20 cellular contexts compared by ENCODE assay signal in genomic region chr9:89391585-89391984, GRCh38.
DNase-seq lines count a peak whose midpoint lies in the region; ATAC-seq and TF ChIP-seq lines count a peak whose summit lies in the region.
"Had no signal": no experiment of that assay in that cellular context is flagged by ENCODE, and none has a peak within 500 bp of the region (broad histone marks: within the 10 kb centered on the region; RNA-seq: fewer than 3 reads in every experiment).

No MANE protein-coding gene starts in this region.

- H3K27ac Mint-ChIP-seq in activated CD8-positive, alpha-beta T cell treated with anti-CD3 and anti-CD28 coated beads, Interleukin-2, amount 10 ng/mL, durations not matched to agents 7 days and 5 days: peak overlapping the region; percentile 61
- H3K27ac Mint-ChIP-seq in activated CD8-positive, alpha-beta T cell treated with anti-CD3 and anti-CD28 coated beads for 36 hours: no peak overlapping the region
- peak overlapping the region; percentile 67 for H3K27ac Mint-ChIP-seq in CD8-positive, alpha-beta T cell
- peak overlapping the region; percentile 24 for H3K27ac Mint-ChIP-seq in stimulated activated memory B cell treated with anti-CD40 and anti-IgM and Interleukin-4, amounts not matched to agents 10 μg/mL and 1 μg/mL and 100 μg/mL, for 72 hours
- H3K27ac Mint-ChIP-seq: HFFc6 had no signal

- peaks cover 39% of the 10 kb centered on the region for H3K4me1 Mint-ChIP-seq in activated CD8-positive, alpha-beta T cell treated with anti-CD3 and anti-CD28 coated beads, Interleukin-2, amount 10 ng/mL, durations not matched to agents 7 days and 5 days (ENCODE audit: low read depth)
- peaks cover 5% of the 10 kb centered on the region for H3K4me1 Mint-ChIP-seq in activated CD8-positive, alpha-beta T cell treated with anti-CD3 and anti-CD28 coated beads for 36 hours (ENCODE audit: low read depth)
- H3K4me1 Mint-ChIP-seq in CD8-positive, alpha-beta T cell (ENCODE audit: low read depth): peaks cover 2% of the 10 kb centered on the region
- H3K4me1 Mint-ChIP-seq in stimulated activated memory B cell treated with anti-CD40 and anti-IgM and Interleukin-4, amounts not matched to agents 10 μg/mL and 1 μg/mL and 100 μg/mL, for 72 hours: no peaks in the 10 kb centered on the region

- CTCF ChIA-PET in activated CD8-positive, alpha-beta T cell treated with anti-CD3 and anti-CD28 coated beads, Interleukin-2, amount 10 ng/mL, durations not matched to agents 7 days and 5 days (lab: Charles Lee): no interaction called here
- CTCF ChIA-PET in activated CD8-positive, alpha-beta T cell treated with anti-CD3 and anti-CD28 coated beads for 36 hours (lab: Charles Lee): no interaction called here
- CTCF ChIA-PET in CD8-positive, alpha-beta T cell (lab: Charles Lee): no interaction called here

- H3K4me3 ChIP-seq in CD8-positive, alpha-beta T cell (ENCODE audit: low read depth, low read length): no peak overlapping the region
- no peak overlapping the region for H3K4me3 ChIP-seq in body of pancreas
- H3K4me3 ChIP-seq: BLaER1 treated with 17β-estradiol and CSF1 and Interleukin-3, amounts not matched to agents 10 nM and 100 nM; GM12878 had no signal

- peaks cover 99% of the 10 kb centered on the region for H3K36me3 ChIP-seq in CD8-positive, alpha-beta T cell (ENCODE audit: insufficient read depth, low read length)
- no peaks in the 10 kb centered on the region for H3K36me3 ChIP-seq in body of pancreas (replicated peaks in 1 of 2; ENCODE audit: insufficient read depth in 1 of 2, low read depth in 2 of 2)

- H3K27me3 ChIP-seq in CD8-positive, alpha-beta T cell (ENCODE audit: insufficient read depth, low read length): no peaks in the 10 kb centered on the region
- H3K27me3 ChIP-seq in body of pancreas: no peaks in the 10 kb centered on the region
- H3K27me3 ChIP-seq: BLaER1 treated with 17β-estradiol and CSF1 and Interleukin-3, amounts not matched to agents 10 nM and 100 nM had no signal

- POLR2A ChIA-PET in activated CD8-positive, alpha-beta T cell treated with anti-CD3 and anti-CD28 coated beads, Interleukin-2, amount 10 ng/mL, durations not matched to agents 7 days and 5 days (lab: Charles Lee): no interaction called here
- POLR2A ChIA-PET in activated CD8-positive, alpha-beta T cell treated with anti-CD3 and anti-CD28 coated beads for 36 hours (lab: Charles Lee): no interaction called here
- POLR2A ChIA-PET in CD8-positive, alpha-beta T cell (lab: Charles Lee): no interaction called here

- no peak for TF ChIP-seq POLR2A in body of pancreas (IDR thresholded peaks at IDR 0.05)

- no peak for ATAC-seq in activated CD8-positive, alpha-beta T cell treated with anti-CD3 and anti-CD28 coated beads, Interleukin-2, amount 10 ng/mL, durations not matched to agents 7 days and 5 days
- ATAC-seq in activated CD8-positive, alpha-beta T cell treated with anti-CD3 and anti-CD28 coated beads for 36 hours: no peak
- no peak for ATAC-seq in CD8-positive, alpha-beta T cell
- ATAC-seq in body of pancreas: no peak
- ATAC-seq in stimulated activated memory B cell treated with anti-CD40 and anti-IgM and Interleukin-4, amounts not matched to agents 10 μg/mL and 1 μg/mL and 100 μg/mL, for 72 hours: no peak
- ATAC-seq in GM18858 (IDR thresholded peaks at IDR 0.05; ENCODE audit: unreplicated experiment): no peak
- ATAC-seq: GM12878, HepG2 had no signal

- 94 to 100% methylated on average over 4 to 6 of the region's 6 CpGs for WGBS in body of pancreas, 2 donors

- H3K4me1 ChIP-seq in CD8-positive, alpha-beta T cell (ENCODE audit: insufficient read depth, low read length): no peaks in the 10 kb centered on the region
- peaks cover 25% of the 10 kb centered on the region for H3K4me1 ChIP-seq in body of pancreas

- no peak for DNase-seq in activated CD8-positive, alpha-beta T cell treated with anti-CD3 and anti-CD28 coated beads, Interleukin-2, amount 10 ng/mL, durations not matched to agents 7 days and 5 days
- DNase-seq in activated CD8-positive, alpha-beta T cell treated with anti-CD3 and anti-CD28 coated beads for 36 hours: no peak
- DNase-seq in CD8-positive, alpha-beta T cell: no peak
- DNase-seq in body of pancreas: no peak
- no peak for DNase-seq in activated CD8-positive, alpha-beta memory T cell treated with anti-CD3 and anti-CD28 coated beads, Interleukin-2, amount 50 U/mL, for 4 hours
- no peak for DNase-seq in NCI-H1105 (lab: John Stamatoyannopoulos, UW)
- DNase-seq: GDM1, HFFc6, NCI-H1436 treated with DMSO at 0.1 percent for 48 hours, NCI-H2029 treated with DMSO at 0.1 percent for 48 hours, NCI-H2171 treated with DMSO at 0.1 percent for 48 hours, NCI-H446 treated with DMSO at 0.1 percent for 48 hours, NCI-H748 treated with DMSO at 0.1 percent for 48 hours had no signal

- no peaks in the 10 kb centered on the region for H3K9me3 Mint-ChIP-seq in activated CD8-positive, alpha-beta T cell treated with anti-CD3 and anti-CD28 coated beads, Interleukin-2, amount 10 ng/mL, durations not matched to agents 7 days and 5 days (ENCODE audit: insufficient read depth)
- no peaks in the 10 kb centered on the region for H3K9me3 Mint-ChIP-seq in activated CD8-positive, alpha-beta T cell treated with anti-CD3 and anti-CD28 coated beads for 36 hours
- no peaks in the 10 kb centered on the region for H3K9me3 Mint-ChIP-seq in CD8-positive, alpha-beta T cell
- no peaks in the 10 kb centered on the region for H3K9me3 Mint-ChIP-seq in stimulated activated memory B cell treated with anti-CD40 and anti-IgM and Interleukin-4, amounts not matched to agents 10 μg/mL and 1 μg/mL and 100 μg/mL, for 72 hours
- H3K9me3 Mint-ChIP-seq: HFFc6 had no signal

- intact Hi-C loops in activated CD8-positive, alpha-beta T cell treated with anti-CD3 and anti-CD28 coated beads for 36 hours (cut with micrococcal nuclease): no loop called here
- intact Hi-C loops in CD8-positive, alpha-beta T cell (cut with DNase I, micrococcal nuclease): loop anchor here in 1 of 2 experiments (5.0 kb wide), 1 partner anchor 49 kb away; no protein-coding TSS in a partner anchor
- intact Hi-C loops in body of pancreas (cut with DNase I): loop anchor here (10.0 kb wide), 1 partner anchor 47 kb away; no protein-coding TSS in a partner anchor

- H3K9me3 ChIP-seq in CD8-positive, alpha-beta T cell (ENCODE audit: low read length): no peaks in the 10 kb centered on the region
- H3K9me3 ChIP-seq in body of pancreas: no peaks in the 10 kb centered on the region

- H3K4me3 Mint-ChIP-seq in activated CD8-positive, alpha-beta T cell treated with anti-CD3 and anti-CD28 coated beads, Interleukin-2, amount 10 ng/mL, durations not matched to agents 7 days and 5 days: no peak overlapping the region
- no peak overlapping the region for H3K4me3 Mint-ChIP-seq in activated CD8-positive, alpha-beta T cell treated with anti-CD3 and anti-CD28 coated beads for 36 hours
- H3K4me3 Mint-ChIP-seq in CD8-positive, alpha-beta T cell: no peak overlapping the region
- no peak overlapping the region for H3K4me3 Mint-ChIP-seq in stimulated activated memory B cell treated with anti-CD40 and anti-IgM and Interleukin-4, amounts not matched to agents 10 μg/mL and 1 μg/mL and 100 μg/mL, for 72 hours
- H3K4me3 Mint-ChIP-seq: HFFc6 had no signal

- TF ChIP-seq CTCF in activated CD8-positive, alpha-beta T cell treated with anti-CD3 and anti-CD28 coated beads for 36 hours (IDR thresholded peaks at IDR 0.05): no peak
- TF ChIP-seq CTCF in CD8-positive, alpha-beta T cell (IDR thresholded peaks at IDR 0.05): no peak
- no peak for TF ChIP-seq CTCF in body of pancreas (IDR thresholded peaks at IDR 0.05)

- peaks cover 95% of the 10 kb centered on the region for H3K36me3 Mint-ChIP-seq in activated CD8-positive, alpha-beta T cell treated with anti-CD3 and anti-CD28 coated beads, Interleukin-2, amount 10 ng/mL, durations not matched to agents 7 days and 5 days (ENCODE audit: low read depth)
- peaks cover 83% of the 10 kb centered on the region for H3K36me3 Mint-ChIP-seq in activated CD8-positive, alpha-beta T cell treated with anti-CD3 and anti-CD28 coated beads for 36 hours (ENCODE audit: low read depth)
- H3K36me3 Mint-ChIP-seq in CD8-positive, alpha-beta T cell: peaks cover 96% of the 10 kb centered on the region
- peaks cover 83% of the 10 kb centered on the region for H3K36me3 Mint-ChIP-seq in stimulated activated memory B cell treated with anti-CD40 and anti-IgM and Interleukin-4, amounts not matched to agents 10 μg/mL and 1 μg/mL and 100 μg/mL, for 72 hours

- no peak overlapping the region for H3K27ac ChIP-seq in CD8-positive, alpha-beta T cell (ENCODE audit: low read depth, low read length)
- peak overlapping the region in 3 of 4 donors; percentile 32 to 73 (median 61) for H3K27ac ChIP-seq in body of pancreas
- H3K27ac ChIP-seq: KMS-11, RWPE1 had no signal

- no peaks in the 10 kb centered on the region for H3K27me3 Mint-ChIP-seq in activated CD8-positive, alpha-beta T cell treated with anti-CD3 and anti-CD28 coated beads, Interleukin-2, amount 10 ng/mL, durations not matched to agents 7 days and 5 days (ENCODE audit: low read depth)
- H3K27me3 Mint-ChIP-seq in activated CD8-positive, alpha-beta T cell treated with anti-CD3 and anti-CD28 coated beads for 36 hours: no peaks in the 10 kb centered on the region
- no peaks in the 10 kb centered on the region for H3K27me3 Mint-ChIP-seq in CD8-positive, alpha-beta T cell (ENCODE audit: low read depth)
- H3K27me3 Mint-ChIP-seq in stimulated activated memory B cell treated with anti-CD40 and anti-IgM and Interleukin-4, amounts not matched to agents 10 μg/mL and 1 μg/mL and 100 μg/mL, for 72 hours: no peaks in the 10 kb centered on the region
